21 cellular contexts compared by ENCODE assay signal in genomic region chr6:14806101-14806500, GRCh38.
A peak's percentile ranks its signal among the peaks of the same experiment; 100 is the strongest.
DNase-seq lines count a peak whose midpoint lies in the region; ATAC-seq and TF ChIP-seq lines count a peak whose summit lies in the region.
"Had no signal": no experiment of that assay in that cellular context is flagged by ENCODE, and none has a peak within 500 bp of the region (broad histone marks: within the 10 kb centered on the region; RNA-seq: fewer than 3 reads in every experiment).

No MANE protein-coding gene starts in this region.

- no peaks in the 10 kb centered on the region for H4K20me1 ChIP-seq in mammary epithelial cell (ENCODE audit: insufficient read depth, low read length)
- H4K20me1 ChIP-seq: BLaER1 had no signal

- H3K4me2 ChIP-seq in mammary epithelial cell (ENCODE audit: insufficient read depth, low read depth, low read length) = no peak overlapping the region
- H3K4me2 ChIP-seq in trophoblast cell (ENCODE audit: low read length) = no peak overlapping the region
- H3K4me2 ChIP-seq: BLaER1, GM23338 had no signal

- no peak for ATAC-seq in stimulated activated naive B cell treated with anti-CD40 and anti-IgM and Interleukin-4, amounts not matched to agents 10 μg/mL and 1 μg/mL and 100 μg/mL, for 72 hours (replicated peaks)
- ATAC-seq: CD8-positive, alpha-beta T cell; GM12878; GM23338 had no signal

- no peak overlapping the region for H3K4me3 ChIP-seq in mammary epithelial cell (replicated peaks in 1 of 3; ENCODE audit: insufficient read depth in 1 of 3, low read depth in 2 of 3, low read length in 3 of 3)
- H3K4me3 ChIP-seq in breast epithelium = no peak overlapping the region
- peak overlapping the region; percentile 26 for H3K4me3 ChIP-seq in trophoblast cell (ENCODE audit: low read depth, low read length)
- H3K4me3 ChIP-seq: BLaER1, GM12878, GM23338, HAP-1 had no signal

- in situ Hi-C loops in mammary epithelial cell (cut with MboI; ENCODE audit: low sequenced_read_pairs in 2 of 2) = no loop called here

- peak overlapping the region; percentile 75 for H3K27ac Mint-ChIP-seq in stimulated activated naive B cell treated with anti-CD40 and anti-IgM and Interleukin-4, amounts not matched to agents 10 μg/mL and 1 μg/mL and 100 μg/mL, for 72 hours
- H3K27ac Mint-ChIP-seq: B cell; CD4-positive, CD25-positive, alpha-beta regulatory T cell; CD8-positive, alpha-beta T cell; GM23338; HFFc6 had no signal

- H4K12ac ChIP-seq in trophoblast cell (ENCODE audit: low read depth, low read length) = no peak overlapping the region

- H3K9ac ChIP-seq in mammary epithelial cell (ENCODE audit: insufficient read depth, low read length) (no peak overlapping the region), trophoblast cell (ENCODE audit: low read length) (no peak overlapping the region)
- H3K9ac ChIP-seq: BLaER1 had no signal

- peak; percentile 73 for DNase-seq in mammary epithelial cell
- no peak for DNase-seq in breast epithelium (ENCODE audit: low spot score in 2 of 2)
- no peak for DNase-seq in trophoblast cell
- DNase-seq in stimulated activated naive B cell treated with anti-CD40 and anti-IgM and Interleukin-4, amounts not matched to agents 10 μg/mL and 1 μg/mL and 100 μg/mL, for 72 hours = no peak
- DNase-seq in NCI-H526 (lab: John Stamatoyannopoulos, UW) = no peak
- no peak for DNase-seq in DMS153 treated with DMSO at 0.1 percent for 48 hours (lab: John Stamatoyannopoulos, UW; ENCODE audit: unreplicated experiment)
- DNase-seq: Caco-2; CD4-positive, CD25-positive, alpha-beta regulatory T cell; CD8-positive, alpha-beta T cell; DMS153; DMS79; EL; GDM1; HFFc6 had no signal

- H2BK120ac ChIP-seq in trophoblast cell (ENCODE audit: insufficient read depth, low read length, poor library complexity) = no peak overlapping the region

- peaks cover 0 to 5% of the 10 kb centered on the region in 2 donors for H3K36me3 Mint-ChIP-seq in stimulated activated naive B cell treated with anti-CD40 and anti-IgM and Interleukin-4, amounts not matched to agents 10 μg/mL and 1 μg/mL and 100 μg/mL, for 72 hours
- H3K36me3 Mint-ChIP-seq: CD4-positive, CD25-positive, alpha-beta regulatory T cell; CD8-positive, alpha-beta T cell had no signal

- WGBS in mammary epithelial cell (ENCODE audit: low coverage, missing lambda C conversion rate) = 14% methylated on average over 2 of the region's 2 CpGs
- no CpG with 5 or more reads among the region's 2 CpGs for WGBS in trophoblast cell (ENCODE audit: extremely low coverage, insufficient coverage, insufficient read length)

- peaks cover 6 to 9% of the 10 kb centered on the region in 2 donors for H3K4me1 Mint-ChIP-seq in stimulated activated naive B cell treated with anti-CD40 and anti-IgM and Interleukin-4, amounts not matched to agents 10 μg/mL and 1 μg/mL and 100 μg/mL, for 72 hours
- H3K4me1 Mint-ChIP-seq: B cell; CD4-positive, CD25-positive, alpha-beta regulatory T cell had no signal

- H3K14ac ChIP-seq in trophoblast cell (ENCODE audit: low read length) = no peak overlapping the region

- peaks cover 24% of the 10 kb centered on the region for H3K4me1 ChIP-seq in mammary epithelial cell (ENCODE audit: insufficient read depth, low read length)
- H3K4me1 ChIP-seq in breast epithelium = peaks cover 9 to 10% of the 10 kb centered on the region in 2 donors
- peaks cover 3% of the 10 kb centered on the region in 2 experiments for H3K4me1 ChIP-seq in trophoblast cell (ENCODE audit: control insufficient read depth in 1 of 2, insufficient read depth in 2 of 2, low read length in 2 of 2)
- H3K4me1 ChIP-seq: Caco-2, HAP-1 had no signal

- intact Hi-C loops in mammary epithelial cell (cut with micrococcal nuclease) = no loop called here
- intact Hi-C loops in breast epithelium (cut with DNase I; ENCODE audit: low total_unique reads) = loop anchor here (5.0 kb wide), 1 partner anchor 209 kb away; no protein-coding TSS in a partner anchor

- no peak overlapping the region for H2BK12ac ChIP-seq in trophoblast cell (ENCODE audit: low read length)

- H3K36me3 ChIP-seq in mammary epithelial cell (ENCODE audit: insufficient read depth, low read length) = no peaks in the 10 kb centered on the region
- H3K36me3 ChIP-seq in breast epithelium = no peaks in the 10 kb centered on the region
- no peaks in the 10 kb centered on the region for H3K36me3 ChIP-seq in trophoblast cell (ENCODE audit: control insufficient read depth in 1 of 2, insufficient read depth in 2 of 2, low read length in 2 of 2)
- H3K36me3 ChIP-seq: BLaER1, HAP-1 had no signal

- no peak for TF ChIP-seq CTCF in mammary epithelial cell (conservative IDR thresholded peaks at IDR 0.05 in 1 of 2, IDR thresholded peaks at IDR 0.05 in 1 of 2; ENCODE audit: extremely low read depth in 1 of 2, insufficient read depth in 1 of 2, low read depth in 1 of 2, low read length in 2 of 2)
- no peak for TF ChIP-seq CTCF in breast epithelium (IDR thresholded peaks at IDR 0.05)

- no peak overlapping the region for H3K18ac ChIP-seq in trophoblast cell (ENCODE audit: low read length)

- BruUV-seq in mammary epithelial cell (replicated peaks; lab: Mats Ljungman, UMichigan) = no TSS peak

- H3K9me3 ChIP-seq in mammary epithelial cell (replicated peaks; ENCODE audit: insufficient read depth, low read length) = no peaks in the 10 kb centered on the region
- H3K9me3 ChIP-seq in breast epithelium = no peaks in the 10 kb centered on the region
- peaks cover 2% of the 10 kb centered on the region for H3K9me3 ChIP-seq in trophoblast cell (ENCODE audit: insufficient read depth, low read depth, low read length)
- H3K9me3 ChIP-seq: Caco-2 had no signal

- no peak overlapping the region for H4K8ac ChIP-seq in trophoblast cell (ENCODE audit: low read depth, low read length)

- dilution Hi-C loops in mammary epithelial cell (cut with HindIII; ENCODE audit: low sequenced_read_pairs) = no loop called here

- H2AFZ ChIP-seq in mammary epithelial cell (ENCODE audit: low read depth, low read length) (no peak overlapping the region), trophoblast cell (ENCODE audit: insufficient read depth, low read length, poor library complexity) (no peak overlapping the region)
- H2AFZ ChIP-seq: GM23338 had no signal

- H3K27me3 Mint-ChIP-seq in stimulated activated naive B cell treated with anti-CD40 and anti-IgM and Interleukin-4, amounts not matched to agents 10 μg/mL and 1 μg/mL and 100 μg/mL, for 72 hours = no peaks in the 10 kb centered on the region
- H3K27me3 Mint-ChIP-seq: B cell had no signal

- no peaks in the 10 kb centered on the region for H3K27me3 ChIP-seq in mammary epithelial cell (ENCODE audit: insufficient read depth, low read length)
- H3K27me3 ChIP-seq in breast epithelium = no peaks in the 10 kb centered on the region
- no peaks in the 10 kb centered on the region for H3K27me3 ChIP-seq in trophoblast cell (ENCODE audit: insufficient read depth, low read length)
- H3K27me3 ChIP-seq: BLaER1 had no signal

- H2BK5ac ChIP-seq in trophoblast cell (ENCODE audit: low read depth, low read length, poor library complexity) = no peak overlapping the region

- CTCF ChIA-PET in mammary epithelial cell (lab: Charles Lee; ENCODE audit: low non-redundant PET) = no interaction called here

- H4K91ac ChIP-seq in trophoblast cell (ENCODE audit: low read depth, low read length) = no peak overlapping the region

- H3K23ac ChIP-seq in trophoblast cell (ENCODE audit: low read length) = no peak overlapping the region

- no peak overlapping the region for H2AK5ac ChIP-seq in trophoblast cell (ENCODE audit: low read length)

- H3K4me3 Mint-ChIP-seq in stimulated activated naive B cell treated with anti-CD40 and anti-IgM and Interleukin-4, amounts not matched to agents 10 μg/mL and 1 μg/mL and 100 μg/mL, for 72 hours = no peak overlapping the region
- H3K4me3 Mint-ChIP-seq: B cell; CD4-positive, CD25-positive, alpha-beta regulatory T cell; CD8-positive, alpha-beta T cell; GM23338; HFFc6 had no signal

- H3K27ac ChIP-seq in mammary epithelial cell (ENCODE audit: insufficient read depth, low read depth, low read length) = no peak overlapping the region
- no peak overlapping the region for H3K27ac ChIP-seq in breast epithelium
- H3K27ac ChIP-seq in trophoblast cell (ENCODE audit: low read depth, low read length) = no peak overlapping the region
- H3K27ac ChIP-seq: 22Rv1, BLaER1, C4-2B had no signal

- no peak overlapping the region for H3K4ac ChIP-seq in trophoblast cell (ENCODE audit: low read depth, low read length)

- H3K79me2 ChIP-seq in mammary epithelial cell (ENCODE audit: insufficient read depth, low read length) (no peaks in the 10 kb centered on the region), trophoblast cell (ENCODE audit: control insufficient read depth, insufficient read depth, low read length, poor library complexity) (no peaks in the 10 kb centered on the region)

- no peak for TF ChIP-seq POLR2A in breast epithelium (IDR thresholded peaks at IDR 0.05)

- H3K79me1 ChIP-seq in trophoblast cell (ENCODE audit: low read length) = no peaks in the 10 kb centered on the region

- H3K9me3 Mint-ChIP-seq in stimulated activated naive B cell treated with anti-CD40 and anti-IgM and Interleukin-4, amounts not matched to agents 10 μg/mL and 1 μg/mL and 100 μg/mL, for 72 hours = peaks cover 6 to 9% of the 10 kb centered on the region in 2 donors
- H3K9me3 Mint-ChIP-seq: HFFc6 had no signal
